ENCODE assay signal across 9 cellular contexts in the genomic region with DNA sequence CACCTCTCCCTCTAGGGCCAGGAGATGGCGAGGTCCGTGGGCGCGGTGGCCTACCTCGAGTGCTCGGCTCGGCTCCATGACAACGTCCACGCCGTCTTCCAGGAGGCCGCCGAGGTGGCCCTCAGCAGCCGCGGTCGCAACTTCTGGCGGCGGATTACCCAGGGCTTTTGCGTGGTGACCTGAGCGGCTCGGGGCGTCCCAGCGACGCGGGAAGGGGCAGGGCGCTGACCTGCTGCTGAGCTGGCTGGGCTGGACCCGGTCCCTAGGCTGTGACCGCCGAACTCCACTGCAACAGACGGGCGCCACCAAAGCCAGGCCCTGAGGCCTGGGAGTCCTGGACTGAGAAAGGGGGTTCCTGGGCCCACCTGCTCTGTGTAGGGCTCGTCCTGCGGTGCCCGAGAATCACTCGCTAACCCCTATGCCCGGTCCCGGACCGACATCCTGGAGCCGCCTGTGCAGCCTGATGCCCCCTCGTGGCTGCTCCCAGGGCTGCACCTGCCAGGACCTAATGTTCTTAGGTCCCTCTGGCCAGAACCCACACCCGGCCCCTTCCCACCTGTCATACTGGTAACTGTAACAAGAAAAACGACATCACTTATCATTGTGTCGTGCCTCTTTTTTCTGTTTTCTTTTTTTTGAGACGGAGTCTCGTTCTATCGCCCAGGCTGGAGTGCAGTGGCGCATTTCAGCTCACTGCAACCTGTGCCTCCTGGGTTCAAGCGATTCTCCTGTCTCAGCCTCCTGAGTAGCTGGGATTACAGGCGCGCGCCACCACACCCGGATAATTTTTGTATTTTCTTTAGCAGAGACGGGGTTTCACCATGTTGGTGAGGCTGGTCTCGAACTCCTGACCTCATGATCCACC. TPM values are rescaled to one million over a fixed set of nuclear protein-coding genes. Genes with fewer than 3 reads are reported as not detected.
A peak's percentile ranks its signal among the peaks of the same experiment; 100 is the strongest.
DNase-seq lines count a peak whose midpoint lies in the region; ATAC-seq and TF ChIP-seq lines count a peak whose summit lies in the region.
"Had no signal": no experiment of that assay in that cellular context is flagged by ENCODE, and none has a peak within 500 bp of the region (broad histone marks: within the 10 kb centered on the region; RNA-seq: fewer than 3 reads in every experiment).

No MANE protein-coding gene starts in this region.

- ATAC-seq in left colon (peak; percentile 95), GM19324 (IDR thresholded peaks at IDR 0.05; ENCODE audit: low FRiP score, unreplicated experiment) (no peak), GM18861 (IDR thresholded peaks at IDR 0.05; ENCODE audit: unreplicated experiment) (no peak)

- TF ChIP-seq CTCF in LNCaP clone FGC (IDR thresholded peaks at IDR 0.05; ENCODE audit: control insufficient read depth, extremely low read depth, insufficient read depth), result peak; percentile 39

- H3K4me3 ChIP-seq in LNCaP clone FGC (ENCODE audit: low read depth, low read length), result no peak overlapping the region
- H3K4me3 ChIP-seq: SK-N-MC had no signal

- peak; percentile 96 for DNase-seq in DMS53 (lab: John Stamatoyannopoulos, UW)
- no peak for DNase-seq in LNCaP clone FGC (ENCODE audit: low read depth)
- DNase-seq in activated CD4-positive, CD25-positive, alpha-beta regulatory T cell treated with anti-CD3 and anti-CD28 coated beads, Interleukin-2, amount 50 U/mL, for 72 hours, result peak; percentile 81
- DNase-seq in caudate nucleus (lab: John Stamatoyannopoulos, UW), result peak in 44 of 61 donors; percentile 3 to 67 (median 26)
- peak; percentile 54 to 89 for DNase-seq in left colon
- peak; percentile 57 for DNase-seq in stimulated activated CD4-positive, alpha-beta T cell treated with anti-CD3 and anti-CD28 coated beads, Interleukin-2, amount 100 ng/mL, for 4 hours (ENCODE audit: low read depth)

- intact Hi-C loops in left colon (cut with DNase I, micrococcal nuclease), result no loop called here

- no peak overlapping the region for H3K27ac ChIP-seq in caudate nucleus (ENCODE audit: low read depth, low read length)
- H3K27ac ChIP-seq: SK-N-MC had no signal

RNA-seq across cellular contexts. Expression of gene RHOD, which starts 15.0 kb away (rescaled TPM):
- 1 to 10 TPM; 9.7 to 10.0 TPM for total RNA-seq in left colon

RNA-seq across cellular contexts. Expression of gene KDM2A, which starts 47.4 kb away (rescaled TPM):
- total RNA-seq in left colon, result 10 to 100 TPM; 62.3 to 71.9 TPM

RNA-seq across cellular contexts. Expression of gene SYT12, which starts 48.7 kb away (rescaled TPM):
- under 1 TPM; 0.43 to 0.47 TPM for total RNA-seq in left colon
